In genomic region chr2:234463626-234464290, GRCh38 we compare ENCODE assay signal across 8 cellular contexts. TPM values are rescaled to one million over a fixed set of nuclear protein-coding genes. Genes with fewer than 3 reads are reported as not detected.
DNase-seq lines count a peak whose midpoint lies in the region; ATAC-seq and TF ChIP-seq lines count a peak whose summit lies in the region.

No MANE protein-coding gene starts in this region.

- H3K9me3 Mint-ChIP-seq in osteocyte (ENCODE audit: unreplicated experiment) = no peaks in the 10 kb centered on the region

- H3K4me1 Mint-ChIP-seq in osteocyte (ENCODE audit: unreplicated experiment) = peaks cover 7% of the 10 kb centered on the region

- ATAC-seq in HG03378 (IDR thresholded peaks at IDR 0.05; ENCODE audit: unreplicated experiment) (no peak), GM18873 (IDR thresholded peaks at IDR 0.05; ENCODE audit: low FRiP score, unreplicated experiment) (no peak)

- H3K9me3 ChIP-seq in Peyer's patch = no peaks in the 10 kb centered on the region

- no peak overlapping the region for H3K4me3 ChIP-seq in Peyer's patch

- TF ChIP-seq CTCF in Peyer's patch (IDR thresholded peaks at IDR 0.05) (no peak), osteocyte (IDR thresholded peaks at IDR 0.05) (no peak)

- peak overlapping the region in 3 of 4 donors; percentile 41 to 65 (median 58) for H3K27ac ChIP-seq in Peyer's patch

- H3K27me3 ChIP-seq in Peyer's patch = no peaks in the 10 kb centered on the region

- no peaks in the 10 kb centered on the region for H3K4me1 ChIP-seq in Peyer's patch

- H3K36me3 ChIP-seq in Peyer's patch = no peaks in the 10 kb centered on the region

- no peak overlapping the region for H3K4me3 Mint-ChIP-seq in osteocyte (ENCODE audit: unreplicated experiment)

- H3K27me3 Mint-ChIP-seq in osteocyte (ENCODE audit: unreplicated experiment) = no peaks in the 10 kb centered on the region

- H3K27ac Mint-ChIP-seq in osteocyte (ENCODE audit: unreplicated experiment) = no peak overlapping the region

- no peak for TF ChIP-seq POLR2A in Peyer's patch (IDR thresholded peaks at IDR 0.05)

- no peaks in the 10 kb centered on the region for H3K36me3 Mint-ChIP-seq in osteocyte (ENCODE audit: unreplicated experiment)

- DNase-seq in DMS53 (lab: John Stamatoyannopoulos, UW) (peak; percentile 97), Peyer's patch (peak in 2 of 3 donors; percentile 51 to 78), putamen (ENCODE audit: low spot score) (no peak), osteocyte (ENCODE audit: extremely low spot score, unreplicated experiment) (no peak)
- peak; percentile 72 for DNase-seq in activated effector memory CD4-positive, alpha-beta T cell treated with Interleukin-2 at 50 U/mL for 16 hours
- peak; percentile 78 for DNase-seq in stimulated activated CD4-positive, alpha-beta T cell treated with anti-CD3 and anti-CD28 coated beads, Interleukin-15, amount 100 ng/mL, for 24 hours

RNA-seq across cellular contexts. Expression of gene ARL4C, which starts 33.1 kb away (rescaled TPM):
- total RNA-seq in Peyer's patch (10 to 100 TPM in 1 of 4 donors, 1 to 10 TPM in 3; 4.5 to 23.9 (median 5.9) TPM), osteocyte (35.1 and 37.1 TPM in 2 replicates)

Comparison
In these comparisons a context has a peak if more than half of its experiments do, and no peak if none do; other contexts are left out.
1. DNase-seq: peak in DMS53 (single experiment), Peyer's patch (2 of 3), activated effector memory CD4-positive, alpha-beta T cell treated with Interleukin-2 at 50 U/mL for 16 hours (single experiment) and stimulated activated CD4-positive, alpha-beta T cell treated with anti-CD3 and anti-CD28 coated beads, Interleukin-15, amount 100 ng/mL, for 24 hours (single experiment); none in putamen (single experiment) and osteocyte (single experiment).